In genomic region chr2:49643149-49643548, GRCh38 we compare ENCODE assay signal across 5 cellular contexts.
"Had no signal": no experiment of that assay in that cellular context is flagged by ENCODE, and none has a peak within 500 bp of the region (broad histone marks: within the 10 kb centered on the region; RNA-seq: fewer than 3 reads in every experiment).

No MANE protein-coding gene starts in this region.

- ATAC-seq: HepG2, K562 had no signal

- H3K27ac ChIP-seq: HL-60 had no signal

- H3K4me3 ChIP-seq: K562 had no signal

- DNase-seq: IMR-90, KBM-7 had no signal
